Comparison of ENCODE assay signal across 23 cellular contexts in the genomic region with DNA sequence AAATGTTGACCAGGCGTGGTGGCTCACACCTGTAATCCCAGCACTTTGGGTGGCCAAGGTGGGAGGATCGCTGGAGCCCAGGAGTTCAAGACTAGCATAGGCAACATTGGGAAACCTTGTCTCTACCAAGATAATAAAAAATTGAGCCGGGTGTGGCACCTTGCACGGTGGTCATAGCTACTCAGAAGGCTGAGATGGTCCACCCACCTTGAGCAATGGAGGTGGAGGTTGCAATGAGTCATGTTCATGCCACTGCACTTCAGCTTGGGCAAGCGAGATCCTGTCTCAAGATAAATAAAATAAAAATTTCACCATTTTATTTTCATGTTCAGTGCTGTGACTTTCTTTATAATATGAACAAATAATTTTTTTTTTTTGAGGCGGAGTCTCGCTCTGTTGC. TPM values are rescaled to one million over a fixed set of nuclear protein-coding genes. Genes with fewer than 3 reads are reported as not detected.
A peak's percentile ranks its signal among the peaks of the same experiment; 100 is the strongest.
DNase-seq lines count a peak whose midpoint lies in the region; ATAC-seq and TF ChIP-seq lines count a peak whose summit lies in the region.
"Had no signal": no experiment of that assay in that cellular context is flagged by ENCODE, and none has a peak within 500 bp of the region (broad histone marks: within the 10 kb centered on the region; RNA-seq: fewer than 3 reads in every experiment).

No MANE protein-coding gene starts in this region.

- peaks cover 0 to 1% (median 0%) of the 10 kb centered on the region in 3 donors for H3K27me3 Mint-ChIP-seq in CD14-positive monocyte (ENCODE audit: low read depth in 3 of 3)
- no peaks in the 10 kb centered on the region for H3K27me3 Mint-ChIP-seq in chondrocyte (ENCODE audit: low read depth)
- no peaks in the 10 kb centered on the region for H3K27me3 Mint-ChIP-seq in naive thymus-derived CD8-positive, alpha-beta T cell
- H3K27me3 Mint-ChIP-seq: activated B cell treated with CpG ODN at 0.5 μM for 24 hours; activated naive CD4-positive, alpha-beta T cell treated with anti-CD3 and anti-CD28 coated beads, Interleukin-2, amount 50 U/mL, for 24 hours; stimulated activated naive B cell treated with anti-CD40 and anti-IgM and Interleukin-4, amounts not matched to agents 10 μg/mL and 1 μg/mL and 100 μg/mL, for 72 hours had no signal

- peak overlapping the region in 4 of 7 donors; percentile 26 to 85 (median 53) for H3K27ac Mint-ChIP-seq in CD14-positive monocyte
- H3K27ac Mint-ChIP-seq in chondrocyte (ENCODE audit: unreplicated experiment): peak overlapping the region; percentile 66
- H3K27ac Mint-ChIP-seq in naive thymus-derived CD8-positive, alpha-beta T cell: no peak overlapping the region
- H3K27ac Mint-ChIP-seq: activated B cell treated with CpG ODN at 0.5 μM for 24 hours; activated naive CD4-positive, alpha-beta T cell treated with anti-CD3 and anti-CD28 coated beads, Interleukin-2, amount 50 U/mL, for 24 hours; activated T-cell treated with anti-CD3 and anti-CD28 coated beads, Interleukin-2, amount 50 U/mL, for 72 hours; CD8-positive, alpha-beta T cell; stimulated activated naive B cell treated with anti-CD40 and anti-IgM and Interleukin-4, amounts not matched to agents 10 μg/mL and 1 μg/mL and 100 μg/mL, for 72 hours; T-helper 2 cell treated with Interferon-gamma antibody and Interleukin-4, amounts not matched to agents 5 μg/mL and 100 μg/mL, for 36 hours had no signal

- intact Hi-C loops in CD14-positive monocyte (cut with micrococcal nuclease) (no loop called here), left lung (cut with DNase I) (no loop called here), OCI-LY7 (cut with micrococcal nuclease; ENCODE audit: unreplicated experiment) (no loop called here)

- no peaks in the 10 kb centered on the region for H4K20me1 ChIP-seq in OCI-LY7 (ENCODE audit: insufficient read depth, low read length)

- peaks cover 14 to 27% (median 19%) of the 10 kb centered on the region in 7 donors for H3K9me3 Mint-ChIP-seq in CD14-positive monocyte
- H3K9me3 Mint-ChIP-seq in chondrocyte (ENCODE audit: low read depth): peaks cover 11% of the 10 kb centered on the region
- H3K9me3 Mint-ChIP-seq in naive thymus-derived CD8-positive, alpha-beta T cell: peaks cover 0 to 11% (median 2%) of the 10 kb centered on the region in 9 donors
- H3K9me3 Mint-ChIP-seq: activated naive CD4-positive, alpha-beta T cell treated with anti-CD3 and anti-CD28 coated beads, Interleukin-2, amount 50 U/mL, for 24 hours had no signal

- CTCF ChIA-PET in OCI-LY7 (lab: Charles Lee; ENCODE audit: unreplicated experiment): no interaction called here

- H3K4me3 Mint-ChIP-seq in CD14-positive monocyte (no peak overlapping the region), chondrocyte (ENCODE audit: unreplicated experiment) (no peak overlapping the region)
- H3K4me3 Mint-ChIP-seq in naive thymus-derived CD8-positive, alpha-beta T cell: no peak overlapping the region
- H3K4me3 Mint-ChIP-seq: activated B cell treated with CpG ODN at 0.5 μM for 24 hours; activated naive CD4-positive, alpha-beta T cell treated with anti-CD3 and anti-CD28 coated beads, Interleukin-2, amount 50 U/mL, for 24 hours; activated T-cell treated with anti-CD3 and anti-CD28 coated beads, Interleukin-2, amount 50 U/mL, for 72 hours; CD8-positive, alpha-beta T cell; stimulated activated naive B cell treated with anti-CD40 and anti-IgM and Interleukin-4, amounts not matched to agents 10 μg/mL and 1 μg/mL and 100 μg/mL, for 72 hours; T-helper 2 cell treated with Interferon-gamma antibody and Interleukin-4, amounts not matched to agents 5 μg/mL and 100 μg/mL, for 36 hours had no signal

- no peaks in the 10 kb centered on the region for H3K9me2 ChIP-seq in OCI-LY7 (ENCODE audit: insufficient read depth, low read length)
- H3K9me2 ChIP-seq: SK-N-SH had no signal

- H3K27ac ChIP-seq in left lung: no peak overlapping the region
- H3K27ac ChIP-seq in OCI-LY7 (ENCODE audit: low read depth, low read length, poor library complexity, severe bottlenecking): no peak overlapping the region
- H3K27ac ChIP-seq: thoracic aorta had no signal

- peaks cover 0 to 5% of the 10 kb centered on the region in 2 donors for H3K36me3 ChIP-seq in left lung
- peaks cover 59% of the 10 kb centered on the region for H3K36me3 ChIP-seq in OCI-LY7 (ENCODE audit: insufficient read depth, low read length)
- H3K36me3 ChIP-seq: thoracic aorta had no signal

- H3K27me3 ChIP-seq in left lung: no peaks in the 10 kb centered on the region

- H3K4me3 ChIP-seq in left lung (no peak overlapping the region), OCI-LY7 (ENCODE audit: low read depth, low read length, poor library complexity, severe bottlenecking) (no peak overlapping the region)
- H3K4me3 ChIP-seq: HAP-1, thoracic aorta had no signal

- ATAC-seq in left lung (peak; percentile 58), HG03159 (IDR thresholded peaks at IDR 0.05; ENCODE audit: unreplicated experiment) (no peak)
- ATAC-seq in naive thymus-derived CD8-positive, alpha-beta T cell: no peak
- ATAC-seq: CD8-positive, alpha-beta T cell; sciatic nerve; stimulated activated naive B cell treated with anti-CD40 and anti-IgM and Interleukin-4, amounts not matched to agents 10 μg/mL and 1 μg/mL and 100 μg/mL, for 72 hours had no signal

- peaks cover 22% of the 10 kb centered on the region for H3K4me1 Mint-ChIP-seq in CD14-positive monocyte
- peaks cover 39% of the 10 kb centered on the region for H3K4me1 Mint-ChIP-seq in chondrocyte (ENCODE audit: low read depth)
- H3K4me1 Mint-ChIP-seq in naive thymus-derived CD8-positive, alpha-beta T cell: peaks cover 21 to 39% (median 30%) of the 10 kb centered on the region in 4 donors

- no peak for TF ChIP-seq CTCF in CD14-positive monocyte (IDR thresholded peaks at IDR 0.05)
- no peak for TF ChIP-seq CTCF in chondrocyte (IDR thresholded peaks at IDR 0.05)
- no peak for TF ChIP-seq CTCF in left lung (IDR thresholded peaks at IDR 0.05)
- no peak for TF ChIP-seq CTCF in OCI-LY7 (conservative IDR thresholded peaks at IDR 0.05; ENCODE audit: low read length)

- H3K4me1 ChIP-seq in left lung (peaks cover 4 to 10% of the 10 kb centered on the region in 2 donors), OCI-LY7 (ENCODE audit: insufficient read depth, low read length, poor library complexity, severe bottlenecking) (peaks cover 13% of the 10 kb centered on the region)
- H3K4me1 ChIP-seq: HAP-1 had no signal

- DNase-seq in CD14-positive monocyte (ENCODE audit: low spot score) (no peak), M059J (ENCODE audit: low read depth) (peak; percentile 54), chondrocyte (ENCODE audit: low spot score) (no peak), left lung (no peak), OCI-LY7 (ENCODE audit: low spot score) (no peak), NCI-H146 treated with DMSO at 0.1 percent for 48 hours (lab: John Stamatoyannopoulos, UW; ENCODE audit: unreplicated experiment) (no peak)
- DNase-seq in naive thymus-derived CD8-positive, alpha-beta T cell: no peak
- DNase-seq: activated B cell treated with CpG ODN at 0.5 μM for 24 hours; activated T-cell treated with anti-CD3 and anti-CD28 coated beads, Interleukin-2, amount 50 U/mL, for 72 hours; CD8-positive, alpha-beta T cell; cortex of kidney; DMS53; foreskin melanocyte; NCI-H2081 treated with DMSO at 0.1 percent for 48 hours; NCI-H510A treated with DMSO at 0.1 percent for 48 hours; SK-N-SH; stimulated activated naive B cell treated with anti-CD40 and anti-IgM and Interleukin-4, amounts not matched to agents 10 μg/mL and 1 μg/mL and 100 μg/mL, for 72 hours had no signal

- peaks cover 97% of the 10 kb centered on the region for H3K79me2 ChIP-seq in OCI-LY7 (ENCODE audit: insufficient read depth, low read depth, low read length)

- H3K36me3 Mint-ChIP-seq in CD14-positive monocyte (peaks cover 27 to 48% of the 10 kb centered on the region in 2 donors), chondrocyte (ENCODE audit: low read depth) (peaks cover 15% of the 10 kb centered on the region)
- peaks cover 6 to 32% (median 23%) of the 10 kb centered on the region in 3 donors for H3K36me3 Mint-ChIP-seq in naive thymus-derived CD8-positive, alpha-beta T cell

- POLR2A ChIA-PET in OCI-LY7 (lab: Charles Lee): no interaction called here
- POLR2A ChIA-PET in naive thymus-derived CD8-positive, alpha-beta T cell (lab: Charles Lee): no interaction called here

- BruUV-seq in OCI-LY7 (replicated peaks; lab: Mats Ljungman, UMichigan): no TSS peak

- H3K9me3 ChIP-seq in left lung (peaks cover 0 to 11% of the 10 kb centered on the region in 2 donors), OCI-LY7 (ENCODE audit: low read length) (peaks cover 21% of the 10 kb centered on the region)
- H3K9me3 ChIP-seq: thoracic aorta had no signal

- H3K4me2 ChIP-seq in OCI-LY7 (ENCODE audit: low read length): no peak overlapping the region
- H3K4me2 ChIP-seq: SK-N-SH had no signal

- H2AFZ ChIP-seq in OCI-LY7 (ENCODE audit: low read length): no peak overlapping the region

RNA-seq across cellular contexts. Expression of a gene that starts 12.5 kb away (rescaled TPM):
- polyA plus RNA-seq in CD14-positive monocyte: 10 to 100 TPM in 1 of 2 donors, 1 to 10 TPM in 1; 8.6 to 10.2 TPM
- total RNA-seq in M059J (2014; rRNA removed; shearing (Covaris generic)): 65.2 and 71.6 TPM in 2 replicates
- total RNA-seq in chondrocyte (45.2 to 60.1 TPM (median 59.0 TPM) in 3 replicates), left lung (10 to 100 TPM; 25.1 to 35.8 TPM), OCI-LY7 (2022) (49.7 and 51.1 TPM in 2 replicates)
- total RNA-seq in OCI-LY7 (2014; rRNA removed; shearing (Covaris generic)): 19.8 and 25.9 TPM in 2 replicates
- total RNA-seq in naive thymus-derived CD8-positive, alpha-beta T cell: 10 to 100 TPM; 19.8 to 21.7 TPM
- polyA plus RNA-seq in naive thymus-derived CD8-positive, alpha-beta T cell: 1 to 10 TPM; 5.3 to 6.3 (median 5.4) TPM

RNA-seq across cellular contexts. Expression of a gene that starts 60.0 kb away (rescaled TPM):
- polyA plus RNA-seq in CD14-positive monocyte: 1 to 10 TPM; 4.7 to 9.3 TPM
- total RNA-seq in M059J (2014; rRNA removed; shearing (Covaris generic)): 24.2 and 33.4 TPM in 2 replicates
- total RNA-seq in chondrocyte (17.5 to 24.0 TPM (median 17.7 TPM) in 3 replicates), left lung (10 to 100 TPM; 14.3 to 16.6 TPM), OCI-LY7 (2022) (27.8 and 34.4 TPM in 2 replicates)
- total RNA-seq in OCI-LY7 (2014; rRNA removed; shearing (Covaris generic)): 22.0 and 43.0 TPM in 2 replicates
- total RNA-seq in naive thymus-derived CD8-positive, alpha-beta T cell: 10 to 100 TPM; 20.2 to 20.9 TPM
- polyA plus RNA-seq in naive thymus-derived CD8-positive, alpha-beta T cell: 10 to 100 TPM; 15.0 to 26.5 (median 19.6) TPM

Comparison
In these comparisons a context has a peak if more than half of its experiments do, and no peak if none do; other contexts are left out.
1. H3K27ac Mint-ChIP-seq: peak in CD14-positive monocyte (4 of 7) and chondrocyte (single experiment); none in naive thymus-derived CD8-positive, alpha-beta T cell (0 of 10).